ENCODE assay signal across 12 cellular contexts in the genomic region with DNA sequence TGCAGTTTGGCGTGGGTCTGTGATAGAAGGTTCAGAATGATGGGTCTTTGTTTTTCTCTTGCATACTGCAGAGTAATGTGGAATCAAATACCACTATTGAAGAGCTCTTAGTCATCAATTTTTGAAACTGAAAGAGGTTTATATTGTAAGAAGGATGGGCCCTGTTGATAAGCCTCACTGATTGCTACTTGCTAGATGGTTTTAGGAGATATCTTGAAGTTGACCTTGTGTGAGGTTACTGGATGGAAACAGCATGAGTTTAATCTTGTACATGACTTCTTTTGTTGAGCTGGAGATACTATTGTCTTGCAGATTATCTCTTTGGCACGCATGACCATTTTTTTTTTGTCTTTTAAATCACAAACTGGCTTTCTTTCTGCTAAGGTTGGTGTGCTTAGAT. TPM values are rescaled to one million over a fixed set of nuclear protein-coding genes. Genes with fewer than 3 reads are reported as not detected.
DNase-seq lines count a peak whose midpoint lies in the region; ATAC-seq, FAIRE-seq and TF ChIP-seq lines count a peak whose summit lies in the region.
"Had no signal": no experiment of that assay in that cellular context is flagged by ENCODE, and none has a peak within 500 bp of the region (broad histone marks: within the 10 kb centered on the region; RNA-seq: fewer than 3 reads in every experiment).

No MANE protein-coding gene starts in this region.

- no peaks in the 10 kb centered on the region for H3K27me3 ChIP-seq in SJCRH30
- H3K27me3 ChIP-seq: spleen, thyroid gland had no signal

- FAIRE-seq in GM19239 (lab: Jason Lieb, UNC) = peak; percentile 92
- FAIRE-seq: keratinocyte had no signal

- no peaks in the 10 kb centered on the region for H3K9me3 ChIP-seq in SJCRH30 (replicated peaks)
- H3K9me3 ChIP-seq: spleen, thyroid gland had no signal

- H3K27ac ChIP-seq in SJCRH30 = no peak overlapping the region
- H3K27ac ChIP-seq: spleen, thyroid gland had no signal

- H3K9me3 Mint-ChIP-seq in nephron progenitor cell = no peaks in the 10 kb centered on the region

- in situ Hi-C loops in G401 (cut with HindIII; ENCODE audit: low sequenced_read_pairs) = no loop called here

- no peaks in the 10 kb centered on the region for H3K36me3 ChIP-seq in SJCRH30
- H3K36me3 ChIP-seq: thyroid gland had no signal

- H3K4me1 Mint-ChIP-seq in nephron progenitor cell = peaks cover 41% of the 10 kb centered on the region

- no peaks in the 10 kb centered on the region for H3K27me3 Mint-ChIP-seq in nephron progenitor cell (ENCODE audit: low read depth, poor library complexity)

- no peak overlapping the region for H3K4me3 Mint-ChIP-seq in nephron progenitor cell

- ATAC-seq in HG02759 (IDR thresholded peaks at IDR 0.05; ENCODE audit: unreplicated experiment) = peak; percentile 81

- peaks cover 8% of the 10 kb centered on the region for H3K4me1 ChIP-seq in SJCRH30

- no peak for TF ChIP-seq CTCF in nephron progenitor cell (IDR thresholded peaks at IDR 0.05)

- DNase-seq in GM19239 (ENCODE audit: insufficient read length, low spot score) (no peak), NCI-H2227 treated with DMSO at 0.1 percent for 48 hours (lab: John Stamatoyannopoulos, UW) (peak; percentile 77), nephron progenitor cell (no peak), NCI-H146 (lab: John Stamatoyannopoulos, UW) (no peak), G401 (ENCODE audit: low spot score) (no peak), SJCRH30 (no peak)
- DNase-seq: caudate nucleus, NCI-H2081 treated with DMSO at 0.1 percent for 48 hours, spleen, thyroid gland had no signal

- peak overlapping the region; percentile 8 for H3K27ac Mint-ChIP-seq in nephron progenitor cell

- H3K36me3 Mint-ChIP-seq in nephron progenitor cell (ENCODE audit: low read depth) = peaks cover 17% of the 10 kb centered on the region

- no peak overlapping the region for H3K4me3 ChIP-seq in SJCRH30
- H3K4me3 ChIP-seq: spleen, thyroid gland had no signal

RNA-seq across cellular contexts. Expression of gene BICD1, which starts 13.8 kb away (rescaled TPM):
- total RNA-seq in G401 (2014; rRNA removed; shearing (Covaris generic)) = 7.5 and 8.0 TPM in 2 replicates
- 8.5 and 10.8 TPM in 2 replicates for total RNA-seq in SJCRH30 (2014; rRNA removed; shearing (Covaris generic))
